Comparison of ENCODE assay signal across 1 cellular context in the genomic region with DNA sequence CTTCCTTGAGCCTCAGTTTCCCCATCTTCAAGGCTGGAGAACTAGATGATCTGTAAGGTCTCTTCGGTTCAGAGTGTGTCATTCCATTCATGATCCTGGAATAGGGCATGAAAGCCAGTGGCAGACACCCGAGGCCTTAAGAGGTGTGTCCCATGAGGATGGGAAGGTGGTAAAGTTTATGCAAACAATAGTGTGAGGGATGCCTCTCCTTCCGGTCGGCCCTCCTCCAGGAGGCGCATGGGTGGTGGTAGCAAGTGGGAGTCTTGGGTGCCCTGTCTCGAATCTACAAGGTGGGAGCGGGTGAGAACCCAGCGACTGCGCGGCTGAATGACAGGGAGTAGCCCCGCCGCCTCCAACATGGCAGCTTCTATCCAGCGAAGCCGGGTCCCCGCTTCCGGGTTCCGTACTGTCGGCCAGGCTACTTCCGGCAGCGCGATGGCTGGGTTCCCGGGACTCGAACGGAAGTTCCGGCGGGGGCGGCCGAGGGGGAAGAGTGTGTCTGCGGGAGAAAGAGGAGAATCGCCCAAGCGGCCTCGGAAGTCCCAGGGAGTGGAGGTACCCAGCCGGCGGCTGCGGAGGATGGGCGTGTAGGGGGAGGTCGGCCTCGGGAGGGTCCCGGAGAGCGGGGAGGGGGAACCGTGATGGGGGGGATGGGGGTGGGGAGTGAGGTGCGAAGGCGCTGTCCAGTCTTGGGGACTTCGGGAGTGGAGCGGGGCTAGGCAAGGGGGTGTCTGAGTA.
A peak's percentile ranks its signal among the peaks of the same experiment; 100 is the strongest.
TF ChIP-seq lines count a peak whose summit lies in the region.

A gene (plus strand): TSS at position 450 of the 738 bp plus-strand sequence. CDS start 1,538 bp downstream, outside the sequence.

TF ChIP-seq in HepG2, 621 proteins besides CTCF, POLR2A, EP300 and RAD21 (continued from another document and continues in another):
- TF ChIP-seq, protein P1, sequence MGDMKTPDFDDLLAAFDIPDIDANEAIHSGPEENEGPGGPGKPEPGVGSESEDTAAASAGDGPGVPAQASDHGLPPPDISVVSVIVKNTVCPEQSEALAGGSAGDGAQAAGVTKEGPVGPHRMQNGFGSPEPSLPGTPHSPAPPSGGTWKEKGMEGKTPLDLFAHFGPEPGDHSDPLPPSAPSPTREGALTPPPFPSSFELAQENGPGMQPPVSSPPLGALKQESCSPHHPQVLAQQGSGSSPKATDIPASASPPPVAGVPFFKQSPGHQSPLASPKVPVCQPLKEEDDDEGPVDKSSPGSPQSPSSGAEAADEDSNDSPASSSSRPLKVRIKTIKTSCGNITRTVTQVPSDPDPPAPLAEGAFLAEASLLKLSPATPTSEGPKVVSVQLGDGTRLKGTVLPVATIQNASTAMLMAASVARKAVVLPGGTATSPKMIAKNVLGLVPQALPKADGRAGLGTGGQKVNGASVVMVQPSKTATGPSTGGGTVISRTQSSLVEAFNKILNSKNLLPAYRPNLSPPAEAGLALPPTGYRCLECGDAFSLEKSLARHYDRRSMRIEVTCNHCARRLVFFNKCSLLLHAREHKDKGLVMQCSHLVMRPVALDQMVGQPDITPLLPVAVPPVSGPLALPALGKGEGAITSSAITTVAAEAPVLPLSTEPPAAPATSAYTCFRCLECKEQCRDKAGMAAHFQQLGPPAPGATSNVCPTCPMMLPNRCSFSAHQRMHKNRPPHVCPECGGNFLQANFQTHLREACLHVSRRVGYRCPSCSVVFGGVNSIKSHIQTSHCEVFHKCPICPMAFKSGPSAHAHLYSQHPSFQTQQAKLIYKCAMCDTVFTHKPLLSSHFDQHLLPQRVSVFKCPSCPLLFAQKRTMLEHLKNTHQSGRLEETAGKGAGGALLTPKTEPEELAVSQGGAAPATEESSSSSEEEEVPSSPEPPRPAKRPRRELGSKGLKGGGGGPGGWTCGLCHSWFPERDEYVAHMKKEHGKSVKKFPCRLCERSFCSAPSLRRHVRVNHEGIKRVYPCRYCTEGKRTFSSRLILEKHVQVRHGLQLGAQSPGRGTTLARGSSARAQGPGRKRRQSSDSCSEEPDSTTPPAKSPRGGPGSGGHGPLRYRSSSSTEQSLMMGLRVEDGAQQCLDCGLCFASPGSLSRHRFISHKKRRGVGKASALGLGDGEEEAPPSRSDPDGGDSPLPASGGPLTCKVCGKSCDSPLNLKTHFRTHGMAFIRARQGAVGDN (CRISPR knock-in tag; IDR thresholded peaks at IDR 0.05): peak; percentile 68
- TF ChIP-seq ZSCAN29 (CRISPR knock-in tag; conservative IDR thresholded peaks at IDR 0.05) (no peak), ZNF589 (CRISPR knock-in tag; conservative IDR thresholded peaks at IDR 0.05) (no peak), YY1 (IDR thresholded peaks at IDR 0.05; ENCODE audit: insufficient read depth, insufficient replicate concordance, low read depth, low read length) (peak; percentile 98), MXI1 (IDR thresholded peaks at IDR 0.05; ENCODE audit: borderline replicate concordance, low read depth, low read length) (peak; percentile 84; the same call in 1 of the 3 replicates), MEIS1 (CRISPR knock-in tag; IDR thresholded peaks at IDR 0.05; ENCODE audit: borderline replicate concordance) (no peak), PLRG1 (conservative IDR thresholded peaks at IDR 0.05) (no peak), EHMT2 (IDR thresholded peaks at IDR 0.05; ENCODE audit: borderline replicate concordance, low read depth, low read length) (no peak), TAF15 (IDR thresholded peaks at IDR 0.05; ENCODE audit: low read depth, low read length, poor library complexity, severe bottlenecking) (peak; percentile 73), CREM (IDR thresholded peaks at IDR 0.05) (peak; percentile 70), CREM (CRISPR knock-in tag; IDR thresholded peaks at IDR 0.05) (no peak), NCOA2 (CRISPR knock-in tag; IDR thresholded peaks at IDR 0.05) (0 out of 2 replicates have a peak, but pooled peaks have one; percentile 41), ZNF747 (CRISPR knock-in tag; IDR thresholded peaks at IDR 0.05; ENCODE audit: borderline replicate concordance) (no peak), MEF2D (CRISPR knock-in tag; IDR thresholded peaks at IDR 0.05) (no peak), ARNT (IDR thresholded peaks at IDR 0.05) (no peak), ZNF569 (CRISPR knock-in tag; IDR thresholded peaks at IDR 0.05; ENCODE audit: borderline replicate concordance) (no peak), TARDBP (CRISPR knock-in tag; IDR thresholded peaks at IDR 0.05) (no peak), KDM5A (IDR thresholded peaks at IDR 0.05; ENCODE audit: borderline replicate concordance, low read length) (no peak; the same call in 1 of the 2 replicates), ZNF431 (CRISPR knock-in tag; IDR thresholded peaks at IDR 0.05; ENCODE audit: borderline replicate concordance, low read depth) (no peak), XBP1 (CRISPR knock-in tag; IDR thresholded peaks at IDR 0.05) (no peak), SNAPC2 (CRISPR knock-in tag; IDR thresholded peaks at IDR 0.05) (no peak), ZNF83 (CRISPR knock-in tag; IDR thresholded peaks at IDR 0.05; ENCODE audit: borderline replicate concordance) (no peak), ZBTB21 (CRISPR knock-in tag; IDR thresholded peaks at IDR 0.05) (no peak), SALL2 (CRISPR knock-in tag; IDR thresholded peaks at IDR 0.05) (0 out of 2 replicates have a peak, but pooled peaks have one; percentile 47), GPN1 (CRISPR knock-in tag; IDR thresholded peaks at IDR 0.05; ENCODE audit: borderline replicate concordance) (no peak), ISL2 (CRISPR knock-in tag; IDR thresholded peaks at IDR 0.05) (peak; percentile 14; the same call in 1 of the 2 replicates), ZNF510 (CRISPR knock-in tag; IDR thresholded peaks at IDR 0.05; ENCODE audit: low read depth) (no peak), BCL6 (CRISPR knock-in tag; IDR thresholded peaks at IDR 0.05) (no peak), ZNF34 (CRISPR knock-in tag; IDR thresholded peaks at IDR 0.05; ENCODE audit: borderline replicate concordance) (no peak), KDM3A (CRISPR knock-in tag; IDR thresholded peaks at IDR 0.05; ENCODE audit: low read depth) (0 out of 2 replicates have a peak, but pooled peaks have one; percentile 37), ZNF547 (CRISPR knock-in tag; IDR thresholded peaks at IDR 0.05) (no peak), ZNF274 (CRISPR knock-in tag; IDR thresholded peaks at IDR 0.05) (no peak), MIER2 (CRISPR knock-in tag; IDR thresholded peaks at IDR 0.05) (0 out of 2 replicates have a peak, but pooled peaks have one; percentile 38), ZNF430 (CRISPR knock-in tag; IDR thresholded peaks at IDR 0.05) (no peak; the same call in 1 of the 2 replicates), ZNF530 (CRISPR knock-in tag; IDR thresholded peaks at IDR 0.05; ENCODE audit: low read depth) (no peak), ARHGAP35 (CRISPR knock-in tag; IDR thresholded peaks at IDR 0.05; ENCODE audit: borderline replicate concordance) (no peak), KDM6A (CRISPR knock-in tag; IDR thresholded peaks at IDR 0.05; ENCODE audit: low read depth) (no peak)
- TF ChIP-seq, protein P2, sequence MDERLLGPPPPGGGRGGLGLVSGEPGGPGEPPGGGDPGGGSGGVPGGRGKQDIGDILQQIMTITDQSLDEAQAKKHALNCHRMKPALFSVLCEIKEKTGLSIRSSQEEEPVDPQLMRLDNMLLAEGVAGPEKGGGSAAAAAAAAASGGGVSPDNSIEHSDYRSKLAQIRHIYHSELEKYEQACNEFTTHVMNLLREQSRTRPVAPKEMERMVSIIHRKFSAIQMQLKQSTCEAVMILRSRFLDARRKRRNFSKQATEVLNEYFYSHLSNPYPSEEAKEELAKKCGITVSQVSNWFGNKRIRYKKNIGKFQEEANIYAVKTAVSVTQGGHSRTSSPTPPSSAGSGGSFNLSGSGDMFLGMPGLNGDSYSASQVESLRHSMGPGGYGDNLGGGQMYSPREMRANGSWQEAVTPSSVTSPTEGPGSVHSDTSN (CRISPR knock-in tag; IDR thresholded peaks at IDR 0.05): peak; percentile 51; the same call in 1 of the 2 replicates
- TF ChIP-seq, protein P3, sequence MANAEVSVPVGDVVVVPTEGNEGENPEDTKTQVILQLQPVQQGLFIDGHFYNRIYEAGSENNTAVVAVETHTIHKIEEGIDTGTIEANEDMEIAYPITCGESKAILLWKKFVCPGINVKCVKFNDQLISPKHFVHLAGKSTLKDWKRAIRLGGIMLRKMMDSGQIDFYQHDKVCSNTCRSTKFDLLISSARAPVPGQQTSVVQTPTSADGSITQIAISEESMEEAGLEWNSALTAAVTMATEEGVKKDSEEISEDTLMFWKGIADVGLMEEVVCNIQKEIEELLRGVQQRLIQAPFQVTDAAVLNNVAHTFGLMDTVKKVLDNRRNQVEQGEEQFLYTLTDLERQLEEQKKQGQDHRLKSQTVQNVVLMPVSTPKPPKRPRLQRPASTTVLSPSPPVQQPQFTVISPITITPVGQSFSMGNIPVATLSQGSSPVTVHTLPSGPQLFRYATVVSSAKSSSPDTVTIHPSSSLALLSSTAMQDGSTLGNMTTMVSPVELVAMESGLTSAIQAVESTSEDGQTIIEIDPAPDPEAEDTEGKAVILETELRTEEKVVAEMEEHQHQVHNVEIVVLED (CRISPR knock-in tag; IDR thresholded peaks at IDR 0.05; ENCODE audit: borderline replicate concordance): no peak
- TF ChIP-seq, protein P4, sequence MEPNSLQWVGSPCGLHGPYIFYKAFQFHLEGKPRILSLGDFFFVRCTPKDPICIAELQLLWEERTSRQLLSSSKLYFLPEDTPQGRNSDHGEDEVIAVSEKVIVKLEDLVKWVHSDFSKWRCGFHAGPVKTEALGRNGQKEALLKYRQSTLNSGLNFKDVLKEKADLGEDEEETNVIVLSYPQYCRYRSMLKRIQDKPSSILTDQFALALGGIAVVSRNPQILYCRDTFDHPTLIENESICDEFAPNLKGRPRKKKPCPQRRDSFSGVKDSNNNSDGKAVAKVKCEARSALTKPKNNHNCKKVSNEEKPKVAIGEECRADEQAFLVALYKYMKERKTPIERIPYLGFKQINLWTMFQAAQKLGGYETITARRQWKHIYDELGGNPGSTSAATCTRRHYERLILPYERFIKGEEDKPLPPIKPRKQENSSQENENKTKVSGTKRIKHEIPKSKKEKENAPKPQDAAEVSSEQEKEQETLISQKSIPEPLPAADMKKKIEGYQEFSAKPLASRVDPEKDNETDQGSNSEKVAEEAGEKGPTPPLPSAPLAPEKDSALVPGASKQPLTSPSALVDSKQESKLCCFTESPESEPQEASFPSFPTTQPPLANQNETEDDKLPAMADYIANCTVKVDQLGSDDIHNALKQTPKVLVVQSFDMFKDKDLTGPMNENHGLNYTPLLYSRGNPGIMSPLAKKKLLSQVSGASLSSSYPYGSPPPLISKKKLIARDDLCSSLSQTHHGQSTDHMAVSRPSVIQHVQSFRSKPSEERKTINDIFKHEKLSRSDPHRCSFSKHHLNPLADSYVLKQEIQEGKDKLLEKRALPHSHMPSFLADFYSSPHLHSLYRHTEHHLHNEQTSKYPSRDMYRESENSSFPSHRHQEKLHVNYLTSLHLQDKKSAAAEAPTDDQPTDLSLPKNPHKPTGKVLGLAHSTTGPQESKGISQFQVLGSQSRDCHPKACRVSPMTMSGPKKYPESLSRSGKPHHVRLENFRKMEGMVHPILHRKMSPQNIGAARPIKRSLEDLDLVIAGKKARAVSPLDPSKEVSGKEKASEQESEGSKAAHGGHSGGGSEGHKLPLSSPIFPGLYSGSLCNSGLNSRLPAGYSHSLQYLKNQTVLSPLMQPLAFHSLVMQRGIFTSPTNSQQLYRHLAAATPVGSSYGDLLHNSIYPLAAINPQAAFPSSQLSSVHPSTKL (CRISPR knock-in tag; IDR thresholded peaks at IDR 0.05): no peak
- TF ChIP-seq, protein P5, sequence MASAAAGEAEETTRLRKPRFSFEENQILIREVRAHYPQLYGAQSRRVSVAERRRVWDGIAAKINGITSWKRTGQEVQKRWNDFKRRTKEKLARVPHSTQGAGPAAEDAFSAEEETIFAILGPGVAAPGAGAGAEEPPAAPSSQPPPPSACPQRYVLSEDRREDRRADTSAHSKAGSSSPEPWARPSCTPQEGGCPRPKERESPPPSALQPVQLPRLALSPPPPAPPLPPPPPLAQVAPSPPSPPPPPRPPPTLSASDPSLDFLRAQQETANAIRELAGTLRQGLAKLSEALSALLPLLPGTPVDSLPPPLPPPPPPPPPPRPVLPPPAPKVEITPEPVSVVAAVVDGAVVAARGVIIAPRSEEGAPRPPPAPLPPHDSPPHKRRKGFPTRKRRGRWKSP (CRISPR knock-in tag; IDR thresholded peaks at IDR 0.05): no peak; the same call in 1 of the 2 replicates
- TF ChIP-seq, protein P6, sequence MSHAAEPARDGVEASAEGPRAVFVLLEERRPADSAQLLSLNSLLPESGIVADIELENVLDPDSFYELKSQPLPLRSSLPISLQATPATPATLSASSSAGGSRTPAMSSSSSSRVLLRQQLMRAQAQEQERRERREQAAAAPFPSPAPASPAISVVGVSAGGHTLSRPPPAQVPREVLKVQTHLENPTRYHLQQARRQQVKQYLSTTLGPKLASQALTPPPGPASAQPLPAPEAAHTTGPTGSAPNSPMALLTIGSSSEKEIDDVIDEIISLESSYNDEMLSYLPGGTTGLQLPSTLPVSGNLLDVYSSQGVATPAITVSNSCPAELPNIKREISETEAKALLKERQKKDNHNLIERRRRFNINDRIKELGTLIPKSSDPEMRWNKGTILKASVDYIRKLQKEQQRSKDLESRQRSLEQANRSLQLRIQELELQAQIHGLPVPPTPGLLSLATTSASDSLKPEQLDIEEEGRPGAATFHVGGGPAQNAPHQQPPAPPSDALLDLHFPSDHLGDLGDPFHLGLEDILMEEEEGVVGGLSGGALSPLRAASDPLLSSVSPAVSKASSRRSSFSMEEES (CRISPR knock-in tag; IDR thresholded peaks at IDR 0.05): no peak
- TF ChIP-seq, protein P7, sequence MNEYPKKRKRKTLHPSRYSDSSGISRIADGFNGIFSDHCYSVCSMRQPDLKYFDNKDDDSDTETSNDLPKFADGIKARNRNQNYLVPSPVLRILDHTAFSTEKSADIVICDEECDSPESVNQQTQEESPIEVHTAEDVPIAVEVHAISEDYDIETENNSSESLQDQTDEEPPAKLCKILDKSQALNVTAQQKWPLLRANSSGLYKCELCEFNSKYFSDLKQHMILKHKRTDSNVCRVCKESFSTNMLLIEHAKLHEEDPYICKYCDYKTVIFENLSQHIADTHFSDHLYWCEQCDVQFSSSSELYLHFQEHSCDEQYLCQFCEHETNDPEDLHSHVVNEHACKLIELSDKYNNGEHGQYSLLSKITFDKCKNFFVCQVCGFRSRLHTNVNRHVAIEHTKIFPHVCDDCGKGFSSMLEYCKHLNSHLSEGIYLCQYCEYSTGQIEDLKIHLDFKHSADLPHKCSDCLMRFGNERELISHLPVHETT (CRISPR knock-in tag; conservative IDR thresholded peaks at IDR 0.05): 0 out of 2 replicates have a peak, but pooled peaks have one; percentile 32
- TF ChIP-seq, protein P8, sequence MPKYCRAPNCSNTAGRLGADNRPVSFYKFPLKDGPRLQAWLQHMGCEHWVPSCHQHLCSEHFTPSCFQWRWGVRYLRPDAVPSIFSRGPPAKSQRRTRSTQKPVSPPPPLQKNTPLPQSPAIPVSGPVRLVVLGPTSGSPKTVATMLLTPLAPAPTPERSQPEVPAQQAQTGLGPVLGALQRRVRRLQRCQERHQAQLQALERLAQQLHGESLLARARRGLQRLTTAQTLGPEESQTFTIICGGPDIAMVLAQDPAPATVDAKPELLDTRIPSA (CRISPR knock-in tag; IDR thresholded peaks at IDR 0.05; ENCODE audit: borderline replicate concordance): no peak
- TF ChIP-seq, protein P9, sequence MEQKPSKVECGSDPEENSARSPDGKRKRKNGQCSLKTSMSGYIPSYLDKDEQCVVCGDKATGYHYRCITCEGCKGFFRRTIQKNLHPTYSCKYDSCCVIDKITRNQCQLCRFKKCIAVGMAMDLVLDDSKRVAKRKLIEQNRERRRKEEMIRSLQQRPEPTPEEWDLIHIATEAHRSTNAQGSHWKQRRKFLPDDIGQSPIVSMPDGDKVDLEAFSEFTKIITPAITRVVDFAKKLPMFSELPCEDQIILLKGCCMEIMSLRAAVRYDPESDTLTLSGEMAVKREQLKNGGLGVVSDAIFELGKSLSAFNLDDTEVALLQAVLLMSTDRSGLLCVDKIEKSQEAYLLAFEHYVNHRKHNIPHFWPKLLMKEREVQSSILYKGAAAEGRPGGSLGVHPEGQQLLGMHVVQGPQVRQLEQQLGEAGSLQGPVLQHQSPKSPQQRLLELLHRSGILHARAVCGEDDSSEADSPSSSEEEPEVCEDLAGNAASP (CRISPR knock-in tag; IDR thresholded peaks at IDR 0.05; ENCODE audit: borderline replicate concordance): no peak
